Comparison of ENCODE assay signal across 19 cellular contexts in genomic region chr5:160492565-160492964, GRCh38.
"Had no signal": no experiment of that assay in that cellular context is flagged by ENCODE, and none has a peak within 500 bp of the region (broad histone marks: within the 10 kb centered on the region; RNA-seq: fewer than 3 reads in every experiment).

No MANE protein-coding gene starts in this region.

- H3K4me1 ChIP-seq: heart right ventricle, left ventricle myocardium inferior, upper lobe of left lung had no signal

- H3K36me3 ChIP-seq: heart right ventricle, left ventricle myocardium inferior, upper lobe of left lung had no signal

- H3K27me3 ChIP-seq: upper lobe of left lung had no signal

- ATAC-seq: activated CD4-positive, alpha-beta T cell treated with anti-CD3 and anti-CD28 coated beads for 36 hours; activated T-cell treated with anti-CD3 and anti-CD28 coated beads, Interleukin-2, amount 50 U/mL, for 4 hours; heart right ventricle; natural killer cell; stimulated activated naive CD8-positive, alpha-beta T cell treated with anti-CD3 and anti-CD28 coated beads, Interleukin-15, Interleukin-2, amounts not matched to agents 100 U/mL and 50 U/mL, for 24 hours had no signal

- H3K4me3 ChIP-seq: heart right ventricle, left ventricle myocardium inferior, upper lobe of left lung had no signal

- DNase-seq: activated B cell treated with CpG ODN at 0.5 μM for 24 hours; activated CD4-positive, alpha-beta T cell treated with anti-CD3 and anti-CD28 coated beads for 36 hours; activated CD4-positive, alpha-beta T cell treated with anti-CD3 and anti-CD28 coated beads, Interleukin-2, amount 50 U/mL, for 4 hours; activated CD8-positive, alpha-beta memory T cell treated with anti-CD3 and anti-CD28 coated beads, Interleukin-2, amount 50 U/mL, for 48 hours; activated naive CD4-positive, alpha-beta T cell treated with anti-CD3 and anti-CD28 coated beads for 36 hours; activated T-cell treated with anti-CD3 and anti-CD28 coated beads, Interleukin-2, amount 50 U/mL, for 4 hours; heart right ventricle; left ventricle myocardium inferior; natural killer cell; stimulated activated CD4-positive, alpha-beta T cell treated with anti-CD3 and anti-CD28 coated beads, Interleukin-12 subunit alpha, Interleukin-12 subunit beta, amount 100 ng/mL, for 4 hours; stimulated activated CD4-positive, alpha-beta T cell treated with anti-CD3 and anti-CD28 coated beads, Interleukin-4, amount 100 ng/mL, for 4 hours; stimulated activated naive CD8-positive, alpha-beta T cell treated with anti-CD3 and anti-CD28 coated beads, Interleukin-15, Interleukin-2, amounts not matched to agents 100 U/mL and 50 U/mL, for 24 hours; T-helper 1 cell; upper lobe of left lung had no signal

- H3K9me3 ChIP-seq: heart right ventricle, left ventricle myocardium inferior, upper lobe of left lung had no signal

- H3K27ac Mint-ChIP-seq: activated B cell treated with CpG ODN at 0.5 μM for 24 hours; activated CD4-positive, alpha-beta T cell treated with anti-CD3 and anti-CD28 coated beads for 36 hours; activated naive CD4-positive, alpha-beta T cell treated with anti-CD3 and anti-CD28 coated beads for 36 hours; natural killer cell; progenitor cell of endocrine pancreas had no signal

- FAIRE-seq: keratinocyte, TTC549 had no signal

- H3K27ac ChIP-seq: epithelial cell of prostate, heart right ventricle, left ventricle myocardium inferior, upper lobe of left lung had no signal

- H3K4me3 Mint-ChIP-seq: activated B cell treated with CpG ODN at 0.5 μM for 24 hours; activated CD4-positive, alpha-beta T cell treated with anti-CD3 and anti-CD28 coated beads for 36 hours; activated naive CD4-positive, alpha-beta T cell treated with anti-CD3 and anti-CD28 coated beads for 36 hours; activated T-cell treated with anti-CD3 and anti-CD28 coated beads, Interleukin-2, amount 50 U/mL, for 4 hours; brain; natural killer cell had no signal

- H3K36me3 Mint-ChIP-seq: brain, natural killer cell had no signal

- H3K27me3 Mint-ChIP-seq: activated B cell treated with CpG ODN at 0.5 μM for 24 hours; activated CD4-positive, alpha-beta T cell treated with anti-CD3 and anti-CD28 coated beads for 36 hours; progenitor cell of endocrine pancreas had no signal

- H3K4me1 Mint-ChIP-seq: brain, natural killer cell had no signal

- H3K9me3 Mint-ChIP-seq: activated B cell treated with CpG ODN at 0.5 μM for 24 hours; activated naive CD4-positive, alpha-beta T cell treated with anti-CD3 and anti-CD28 coated beads for 36 hours; activated T-cell treated with anti-CD3 and anti-CD28 coated beads, Interleukin-2, amount 50 U/mL, for 4 hours; natural killer cell had no signal
